ENCODE assay signal across 24 cellular contexts in genomic region chr5:156399323-156399722, GRCh38.
"Had no signal": no experiment of that assay in that cellular context is flagged by ENCODE, and none has a peak within 500 bp of the region (broad histone marks: within the 10 kb centered on the region; RNA-seq: fewer than 3 reads in every experiment).

No MANE protein-coding gene starts in this region.

- H3K36me3 ChIP-seq: brain microvascular endothelial cell, cardiac muscle cell had no signal

- DNase-seq: activated CD4-positive, alpha-beta T cell treated with anti-CD3 and anti-CD28 coated beads for 48 hours; activated CD4-positive, alpha-beta T cell treated with anti-CD3 and anti-CD28 coated beads, Interleukin-2, amount 50 U/mL, for 4 hours; activated CD4-positive, CD25-positive, alpha-beta regulatory T cell treated with anti-CD3 and anti-CD28 coated beads, Interleukin-2, amount 50 U/mL, for 72 hours; activated CD8-positive, alpha-beta memory T cell treated with anti-CD3 and anti-CD28 coated beads, Interleukin-2, amount 10 ng/mL, durations not matched to agents 7 days and 5 days; activated CD8-positive, alpha-beta T cell treated with anti-CD3 and anti-CD28 coated beads, Interleukin-2, amount 10 ng/mL, durations not matched to agents 7 days and 5 days; activated effector memory CD4-positive, alpha-beta T cell treated with anti-CD3 and anti-CD28 coated beads, Interleukin-2, amount 50 U/mL, for 16 hours; activated naive CD4-positive, alpha-beta T cell treated with Interleukin-2 at 50 U/mL for 16 hours; activated T-cell treated with anti-CD3 and anti-CD28 coated beads, Interleukin-2, amount 50 U/mL, for 24 hours; brain microvascular endothelial cell; Karpas-422; NCI-H1105 treated with DMSO at 0.1 percent for 48 hours; NCI-H1436 treated with DMSO at 0.1 percent for 48 hours; NCI-H187; NCI-H2081 treated with DMSO at 0.1 percent for 48 hours; NCI-H446; NCI-H524; PC-3; SIG-M5; T-helper 17 cell; T-helper 9 cell had no signal

- H3K27ac ChIP-seq: brain microvascular endothelial cell, cardiac muscle cell had no signal

- ATAC-seq: activated CD8-positive, alpha-beta memory T cell treated with anti-CD3 and anti-CD28 coated beads, Interleukin-2, amount 10 ng/mL, durations not matched to agents 7 days and 5 days; activated CD8-positive, alpha-beta T cell treated with anti-CD3 and anti-CD28 coated beads, Interleukin-2, amount 10 ng/mL, durations not matched to agents 7 days and 5 days; activated naive CD4-positive, alpha-beta T cell treated with anti-CD3 and anti-CD28 coated beads, Interleukin-2, amount 50 U/mL, for 72 hours; K562; PC-3; T-helper 17 cell; WTC11 had no signal

- H3K4me3 ChIP-seq: cardiac muscle cell, K562 had no signal

- H3K27me3 ChIP-seq: brain microvascular endothelial cell, cardiac muscle cell had no signal
